8 cellular contexts compared by ENCODE assay signal in genomic region chr19:49570138-49570856, GRCh38. TPM values are rescaled to one million over a fixed set of nuclear protein-coding genes. Genes with fewer than 3 reads are reported as not detected.
DNase-seq lines count a peak whose midpoint lies in the region; ATAC-seq and TF ChIP-seq lines count a peak whose summit lies in the region.

No MANE protein-coding gene starts in this region.

- H4K5ac ChIP-seq in mesendoderm (ENCODE audit: low read length): no peak overlapping the region

- H3K56ac ChIP-seq in mesendoderm (ENCODE audit: low read length): peak overlapping the region; percentile 37

- no peaks in the 10 kb centered on the region for H3K9me3 ChIP-seq in endocrine pancreas (ENCODE audit: control insufficient read depth, low read length)
- H3K9me3 ChIP-seq in upper lobe of left lung: no peaks in the 10 kb centered on the region

- H2BK5ac ChIP-seq in mesendoderm (ENCODE audit: low read length): no peak overlapping the region

- ATAC-seq in HG02642 (IDR thresholded peaks at IDR 0.05; ENCODE audit: poor library complexity, unreplicated experiment) (peak; percentile 53), upper lobe of left lung (ENCODE audit: low FRiP score in 2 of 2) (peak; percentile 82 to 92), HG03565 (IDR thresholded peaks at IDR 0.05; ENCODE audit: unreplicated experiment) (no peak)
- ATAC-seq in activated CD4-positive, alpha-beta T cell treated with anti-CD3 and anti-CD28 coated beads for 36 hours: peak; percentile 54

- H3K18ac ChIP-seq in mesendoderm (ENCODE audit: low read length): no peak overlapping the region

- H2BK15ac ChIP-seq in mesendoderm (replicated peaks; ENCODE audit: low read depth): no peak overlapping the region

- DNase-seq in COR-L47 (lab: John Stamatoyannopoulos, UW): peak; percentile 80
- peak; percentile 73 to 88 for DNase-seq in NCI-H526 (lab: John Stamatoyannopoulos, UW)
- peak; percentile 82 for DNase-seq in activated CD4-positive, alpha-beta T cell treated with anti-CD3 and anti-CD28 coated beads for 36 hours
- DNase-seq in mesendoderm: peak; percentile 91
- peak in 1 of 2 donors; percentile 52 for DNase-seq in upper lobe of left lung

- H3K27ac ChIP-seq in mesendoderm (ENCODE audit: low read depth, low read length) (no peak overlapping the region), upper lobe of left lung (no peak overlapping the region)

- POLR2A ChIA-PET in activated CD4-positive, alpha-beta T cell treated with anti-CD3 and anti-CD28 coated beads for 36 hours (lab: Charles Lee): interaction anchor here (0.5 to 1.0 kb wide), 2 partner anchors 9 to 96 kb away, joined by 3 read pairs; partner anchors contain the start of gene FLT3LG

- H3K36me3 Mint-ChIP-seq in activated CD4-positive, alpha-beta T cell treated with anti-CD3 and anti-CD28 coated beads for 36 hours (ENCODE audit: low read depth): peaks cover 11% of the 10 kb centered on the region

- CTCF ChIA-PET in activated CD4-positive, alpha-beta T cell treated with anti-CD3 and anti-CD28 coated beads for 36 hours (lab: Charles Lee): interaction anchor here (0.7 to 8.5 kb wide), 27 partner anchors 9 to 1778 kb away, joined by 3 to 135 read pairs (median 5); partner anchors contain the start of genes NOSIP, PRRG2, RPS11 and RRAS

- H3K9ac ChIP-seq in endocrine pancreas (ENCODE audit: control insufficient read depth, insufficient read depth, low read length) (peak overlapping the region; percentile 31), mesendoderm (ENCODE audit: low read length) (peak overlapping the region; percentile 26)

- peaks cover 7% of the 10 kb centered on the region for H3K79me2 ChIP-seq in mesendoderm (ENCODE audit: control insufficient read depth, insufficient read depth, low read length)

- H4K8ac ChIP-seq in mesendoderm (ENCODE audit: low read depth, low read length): no peak overlapping the region

- peak overlapping the region; percentile 16 for H3K4me3 Mint-ChIP-seq in activated CD4-positive, alpha-beta T cell treated with anti-CD3 and anti-CD28 coated beads for 36 hours

- no peak overlapping the region for H2AK5ac ChIP-seq in mesendoderm (ENCODE audit: low read length)

- peaks cover 14% of the 10 kb centered on the region for H3K79me1 ChIP-seq in mesendoderm (ENCODE audit: low read length)

- no CpG with 5 or more reads among the region's 14 CpGs for WGBS in mesendoderm (ENCODE audit: extremely low coverage, insufficient coverage, low lambda C conversion rate)
- WGBS in upper lobe of left lung, 2 donors: 31 to 43% methylated on average over 14 of the region's 14 CpGs

- intact Hi-C loops in activated CD4-positive, alpha-beta T cell treated with anti-CD3 and anti-CD28 coated beads for 36 hours (cut with DNase I, micrococcal nuclease): loop anchor here (1.0 to 5.0 kb wide), 5 partner anchors 23 to 108 kb away; partner anchors contain the start of genes FLT3LG (in 1 of the 2) and PRMT1 (in 1 of the 2)

- no peaks in the 10 kb centered on the region for H3K27me3 Mint-ChIP-seq in activated CD4-positive, alpha-beta T cell treated with anti-CD3 and anti-CD28 coated beads for 36 hours

- H3K36me3 ChIP-seq in endocrine pancreas (ENCODE audit: control insufficient read depth, insufficient read depth, low read length): no peaks in the 10 kb centered on the region
- H3K36me3 ChIP-seq in mesendoderm (ENCODE audit: control insufficient read depth, insufficient read depth, low read length): peaks cover 2% of the 10 kb centered on the region
- peaks cover 0 to 11% (median 4%) of the 10 kb centered on the region in 4 donors for H3K36me3 ChIP-seq in upper lobe of left lung

- no peak overlapping the region for H3K4me2 ChIP-seq in mesendoderm (ENCODE audit: low read length)

- H3K27ac Mint-ChIP-seq in activated CD4-positive, alpha-beta T cell treated with anti-CD3 and anti-CD28 coated beads for 36 hours: peak overlapping the region; percentile 76

- H3K9me3 Mint-ChIP-seq in activated CD4-positive, alpha-beta T cell treated with anti-CD3 and anti-CD28 coated beads for 36 hours (ENCODE audit: low read depth): no peaks in the 10 kb centered on the region

- H3K4me1 ChIP-seq in endocrine pancreas (ENCODE audit: control insufficient read depth, insufficient read depth, low read length): no peaks in the 10 kb centered on the region
- H3K4me1 ChIP-seq in mesendoderm (ENCODE audit: control insufficient read depth, low read depth, low read length): no peaks in the 10 kb centered on the region
- H3K4me1 ChIP-seq in upper lobe of left lung: peaks cover 14 to 24% (median 19%) of the 10 kb centered on the region in 4 donors

- no peak overlapping the region for H3K4me3 ChIP-seq in endocrine pancreas (ENCODE audit: control insufficient read depth, insufficient read depth, low read length)
- no peak overlapping the region for H3K4me3 ChIP-seq in mesendoderm (ENCODE audit: low read length)
- no peak overlapping the region for H3K4me3 ChIP-seq in upper lobe of left lung

- TF ChIP-seq POLR2A in upper lobe of left lung (IDR thresholded peaks at IDR 0.05): no peak

- no peak overlapping the region for H3K4ac ChIP-seq in mesendoderm (ENCODE audit: low read depth, low read length)

- H2BK120ac ChIP-seq in mesendoderm (ENCODE audit: low read depth, low read length): no peak overlapping the region

- H3K27me3 ChIP-seq in endocrine pancreas (ENCODE audit: control insufficient read depth, insufficient read depth, low read length) (no peaks in the 10 kb centered on the region), mesendoderm (ENCODE audit: insufficient read depth, low read length, poor library complexity) (no peaks in the 10 kb centered on the region), upper lobe of left lung (no peaks in the 10 kb centered on the region)

- peak; percentile 87 to 94 (median 91) for TF ChIP-seq CTCF in upper lobe of left lung (IDR thresholded peaks at IDR 0.05)

- peaks cover 56% of the 10 kb centered on the region for H3K4me1 Mint-ChIP-seq in activated CD4-positive, alpha-beta T cell treated with anti-CD3 and anti-CD28 coated beads for 36 hours

- no peak for TF ChIP-seq EP300 in upper lobe of left lung (IDR thresholded peaks at IDR 0.05)

- no peak overlapping the region for H3K23ac ChIP-seq in mesendoderm (ENCODE audit: low read length)

RNA-seq across cellular contexts. Expression of gene NOSIP, which starts 10.1 kb away (rescaled TPM):
- total RNA-seq in activated CD4-positive, alpha-beta T cell treated with anti-CD3 and anti-CD28 coated beads for 36 hours: 10 to 100 TPM; 71.4 to 73.1 TPM
- polyA plus RNA-seq in mesendoderm (2013, experiment 1 of 2): 54.8 TPM
- 56.3 TPM for polyA plus RNA-seq in mesendoderm (2013, experiment 2 of 2)
- total RNA-seq in upper lobe of left lung: 10 to 100 TPM; 30.3 to 72.3 (median 57.9) TPM

RNA-seq across cellular contexts. Expression of gene PRRG2, which starts 10.8 kb away (rescaled TPM):
- 1 to 10 TPM in 1 of 2 experiments, under 1 TPM in 1; 0.81 to 1.6 TPM for total RNA-seq in activated CD4-positive, alpha-beta T cell treated with anti-CD3 and anti-CD28 coated beads for 36 hours
- polyA plus RNA-seq in mesendoderm (2013, experiment 1 of 2): 2.1 TPM
- polyA plus RNA-seq in mesendoderm (2013, experiment 2 of 2): 2.8 TPM
- total RNA-seq in upper lobe of left lung: 10 to 100 TPM in 1 of 6 donors, 1 to 10 TPM in 5; 3.8 to 10.0 (median 7.1) TPM

RNA-seq across cellular contexts. Expression of gene PRR12, which starts 20.7 kb away (rescaled TPM):
- total RNA-seq in activated CD4-positive, alpha-beta T cell treated with anti-CD3 and anti-CD28 coated beads for 36 hours: 10 to 100 TPM; 21.0 to 22.7 TPM
- 20.3 TPM for polyA plus RNA-seq in mesendoderm (2013, experiment 1 of 2)
- polyA plus RNA-seq in mesendoderm (2013, experiment 2 of 2): 20.4 TPM
- total RNA-seq in upper lobe of left lung: 10 to 100 TPM; 12.6 to 51.9 (median 33.7) TPM

RNA-seq across cellular contexts. Expression of gene RCN3, which starts 42.5 kb away (rescaled TPM):
- total RNA-seq in activated CD4-positive, alpha-beta T cell treated with anti-CD3 and anti-CD28 coated beads for 36 hours: 10 to 100 TPM; 10.9 to 13.5 TPM
- polyA plus RNA-seq in mesendoderm (2013, experiment 1 of 2): 7.1 TPM
- 8.6 TPM for polyA plus RNA-seq in mesendoderm (2013, experiment 2 of 2)
- 10 to 100 TPM in 5 of 6 donors, 1 to 10 TPM in 1; 5.9 to 82.8 (median 26.6) TPM for total RNA-seq in upper lobe of left lung

RNA-seq across cellular contexts. Expression of gene FCGRT, which starts 57.8 kb away (rescaled TPM):
- 10 to 100 TPM; 16.3 to 18.1 TPM for total RNA-seq in activated CD4-positive, alpha-beta T cell treated with anti-CD3 and anti-CD28 coated beads for 36 hours
- polyA plus RNA-seq in mesendoderm (2013, experiment 1 of 2): 18.9 TPM
- 16.9 TPM for polyA plus RNA-seq in mesendoderm (2013, experiment 2 of 2)
- 100 to 1,000 TPM; 175 to 466 (median 328) TPM for total RNA-seq in upper lobe of left lung
